ENCODE assay signal across 16 cellular contexts in genomic region chr14:23174266-23174665, GRCh38. TPM values are rescaled to one million over a fixed set of nuclear protein-coding genes. Genes with fewer than 3 reads are reported as not detected.
DNase-seq lines count a peak whose midpoint lies in the region; ATAC-seq, FAIRE-seq and TF ChIP-seq lines count a peak whose summit lies in the region.
"Had no signal": no experiment of that assay in that cellular context is flagged by ENCODE, and none has a peak within 500 bp of the region (broad histone marks: within the 10 kb centered on the region; RNA-seq: fewer than 3 reads in every experiment).

No MANE protein-coding gene starts in this region.

- no peaks in the 10 kb centered on the region for H3K9me3 ChIP-seq in prostate gland
- H3K9me3 ChIP-seq: heart left ventricle, mucosa of descending colon, Peyer's patch, transverse colon had no signal

- no peaks in the 10 kb centered on the region for H3K27me3 Mint-ChIP-seq in WTC11 (ENCODE audit: low read depth)
- H3K27me3 Mint-ChIP-seq in activated naive CD4-positive, alpha-beta T cell treated with anti-CD3 and anti-CD28 coated beads, Interleukin-2, amount 10 ng/mL, durations not matched to agents 7 days and 5 days, result peaks cover 28% of the 10 kb centered on the region

- peak overlapping the region; percentile 22 to 25 for H3K27ac ChIP-seq in prostate gland
- H3K27ac ChIP-seq: Peyer's patch, transverse colon had no signal

- no peaks in the 10 kb centered on the region for H3K36me3 ChIP-seq in prostate gland
- H3K36me3 ChIP-seq: heart left ventricle, Peyer's patch, transverse colon had no signal

- H3K9me3 Mint-ChIP-seq in WTC11, result no peaks in the 10 kb centered on the region
- H3K9me3 Mint-ChIP-seq in activated naive CD4-positive, alpha-beta T cell treated with anti-CD3 and anti-CD28 coated beads, Interleukin-2, amount 10 ng/mL, durations not matched to agents 7 days and 5 days, result no peaks in the 10 kb centered on the region
- H3K9me3 Mint-ChIP-seq: activated naive CD8-positive, alpha-beta T cell treated with anti-CD3 and anti-CD28 coated beads, Interleukin-2, amount 50 U/mL, for 24 hours had no signal

- H3K27me3 ChIP-seq in prostate gland (replicated peaks; ENCODE audit: insufficient read depth), result no peaks in the 10 kb centered on the region
- H3K27me3 ChIP-seq: heart left ventricle, Peyer's patch, transverse colon had no signal

- peaks cover 64% of the 10 kb centered on the region for H3K4me1 Mint-ChIP-seq in WTC11
- peaks cover 16% of the 10 kb centered on the region for H3K4me1 Mint-ChIP-seq in activated naive CD4-positive, alpha-beta T cell treated with anti-CD3 and anti-CD28 coated beads, Interleukin-2, amount 10 ng/mL, durations not matched to agents 7 days and 5 days

- H3K4me3 Mint-ChIP-seq in WTC11, result peak overlapping the region; percentile 12; the same call in 1 of the 2 replicates
- no peak overlapping the region for H3K4me3 Mint-ChIP-seq in activated naive CD4-positive, alpha-beta T cell treated with anti-CD3 and anti-CD28 coated beads, Interleukin-2, amount 10 ng/mL, durations not matched to agents 7 days and 5 days
- H3K4me3 Mint-ChIP-seq: activated naive CD8-positive, alpha-beta T cell treated with anti-CD3 and anti-CD28 coated beads, Interleukin-2, amount 50 U/mL, for 24 hours had no signal

- peaks cover 2% of the 10 kb centered on the region for H3K4me1 ChIP-seq in prostate gland (replicated peaks)

- ATAC-seq in WTC11, result no peak; the same call in 1 of the 2 replicates
- ATAC-seq: activated naive CD8-positive, alpha-beta T cell treated with anti-CD3 and anti-CD28 coated beads, Interleukin-2, amount 50 U/mL, for 24 hours; mucosa of descending colon had no signal

- peak; percentile 75 for DNase-seq in GM03348 (ENCODE audit: low spot score)
- no peak for DNase-seq in WTC11 (ENCODE audit: low spot score)
- peak; percentile 62 for DNase-seq in fibroblast of the aortic adventitia (ENCODE audit: low read depth)
- DNase-seq in prostate gland (ENCODE audit: low spot score), result no peak
- DNase-seq in SK-N-DZ (ENCODE audit: low spot score), result no peak
- DNase-seq in activated naive CD4-positive, alpha-beta T cell treated with anti-CD3 and anti-CD28 coated beads, Interleukin-2, amount 10 ng/mL, durations not matched to agents 7 days and 5 days, result no peak
- no peak for DNase-seq in D721Med (ENCODE audit: insufficient read length, low spot score)
- no peak for DNase-seq in GM10248 (ENCODE audit: extremely low spot score)
- DNase-seq: activated CD4-positive, alpha-beta T cell treated with anti-CD3 and anti-CD28 coated beads, Interleukin-2, amount 50 U/mL, for 4 hours; activated naive CD8-positive, alpha-beta T cell treated with anti-CD3 and anti-CD28 coated beads, Interleukin-2, amount 50 U/mL, for 24 hours; heart left ventricle; mucosa of descending colon; NCI-H1092 treated with DMSO at 0.1 percent for 48 hours; Peyer's patch; stimulated activated CD4-positive, alpha-beta T cell treated with anti-CD3 and anti-CD28 coated beads, Interleukin-2, amount 100 ng/mL, for 24 hours; transverse colon had no signal

- CTCF ChIA-PET in WTC11 (lab: Charles Lee) (interaction anchor here (0.5 to 22.4 kb wide), 5 partner anchors 9 to 274 kb away, joined by 3 to 372 read pairs (median 9); partner anchors contain the start of genes CEBPE and SLC7A8), GM10248 (lab: Yijun Ruan, JAX) (interaction anchor here (0.8 to 2.8 kb wide), 3 partner anchors 13 to 91 kb away, joined by 3 to 8 read pairs (median 3); no protein-coding TSS in a partner anchor)
- CTCF ChIA-PET in activated naive CD4-positive, alpha-beta T cell treated with anti-CD3 and anti-CD28 coated beads, Interleukin-2, amount 10 ng/mL, durations not matched to agents 7 days and 5 days (lab: Charles Lee), result interaction anchor here (5.7 kb wide), 1 partner anchor 53 kb away, joined by 29 read pairs; no protein-coding TSS in a partner anchor

- POLR2A ChIA-PET in WTC11 (lab: Charles Lee), result interaction anchor here (2.3 kb wide), 1 partner anchor 12 kb away, joined by 10 read pairs; no protein-coding TSS in a partner anchor
- POLR2A ChIA-PET in GM10248 (lab: Yijun Ruan, JAX), result no interaction called here

- no peak for TF ChIP-seq CTCF in WTC11 (IDR thresholded peaks at IDR 0.05)
- TF ChIP-seq CTCF in fibroblast of the aortic adventitia (IDR thresholded peaks at IDR 0.05; ENCODE audit: insufficient read depth, low read length), result no peak
- TF ChIP-seq CTCF in prostate gland (IDR thresholded peaks at IDR 0.05), result no peak
- no peak for TF ChIP-seq CTCF in D721Med (IDR thresholded peaks at IDR 0.05; ENCODE audit: insufficient read depth, missing control alignments)
- TF ChIP-seq CTCF in GM10248 (IDR thresholded peaks at IDR 0.05; ENCODE audit: control extremely low read depth, extremely low read depth, low read depth, missing control alignments), result no peak

- peak overlapping the region; percentile 92 for H3K27ac Mint-ChIP-seq in WTC11
- no peak overlapping the region for H3K27ac Mint-ChIP-seq in activated naive CD4-positive, alpha-beta T cell treated with anti-CD3 and anti-CD28 coated beads, Interleukin-2, amount 10 ng/mL, durations not matched to agents 7 days and 5 days
- H3K27ac Mint-ChIP-seq: activated naive CD8-positive, alpha-beta T cell treated with anti-CD3 and anti-CD28 coated beads, Interleukin-2, amount 50 U/mL, for 24 hours had no signal

- FAIRE-seq in D721Med (lab: Jason Lieb, UNC), result no peak

- peaks cover 25% of the 10 kb centered on the region for H3K36me3 Mint-ChIP-seq in WTC11
- H3K36me3 Mint-ChIP-seq in activated naive CD4-positive, alpha-beta T cell treated with anti-CD3 and anti-CD28 coated beads, Interleukin-2, amount 10 ng/mL, durations not matched to agents 7 days and 5 days, result no peaks in the 10 kb centered on the region

- intact Hi-C loops in prostate gland (cut with DNase I), result no loop called here

- H3K4me3 ChIP-seq in fibroblast of the aortic adventitia (ENCODE audit: low read depth, low read length) (no peak overlapping the region), prostate gland (no peak overlapping the region)
- H3K4me3 ChIP-seq: heart left ventricle, mucosa of descending colon, Peyer's patch, transverse colon had no signal

- TF ChIP-seq POLR2A in prostate gland (IDR thresholded peaks at IDR 0.05), result peak; percentile 17

- WGBS in prostate gland, result 27% methylated on average over 2 of the region's 2 CpGs

TF ChIP-seq in WTC11, 78 proteins besides CTCF, POLR2A, EP300 and RAD21:
- no peak for TF ChIP-seq ZNF121 (CRISPR knock-in tag; IDR thresholded peaks at IDR 0.05)
- TF ChIP-seq ZNF423 (CRISPR knock-in tag; IDR thresholded peaks at IDR 0.05), result no peak

RNA-seq across cellular contexts. Expression of gene SLC7A8, which starts 9.2 kb away (rescaled TPM):
- total RNA-seq in WTC11 (2021) (200 to 207 TPM (median 201 TPM) in 3 replicates), fibroblast of the aortic adventitia (ENCODE audit: low replicate concordance) (11.7 and 37.5 TPM in 2 replicates), prostate gland (100 to 1,000 TPM; 119 to 143 TPM)
- 0.63 TPM in 1 of 2 replicates, not detected in the other for polyA plus RNA-seq in SK-N-DZ (2014; cell fraction: cytosol; rRNA removed)
- not detected in 2 replicates for polyA plus RNA-seq in SK-N-DZ (2014; cell fraction: nucleus; rRNA removed)

RNA-seq across cellular contexts. Expression of gene CEBPE, which starts 55.2 kb away (rescaled TPM):
- total RNA-seq in WTC11 (2021) (not detected in 3 replicates), fibroblast of the aortic adventitia (ENCODE audit: low replicate concordance) (not detected in 2 replicates), prostate gland (not detected)
- polyA plus RNA-seq in SK-N-DZ (2014; cell fraction: cytosol; rRNA removed), result not detected in 2 replicates
- not detected in 2 replicates for polyA plus RNA-seq in SK-N-DZ (2014; cell fraction: nucleus; rRNA removed)
- total RNA-seq: mucosa of descending colon, Peyer's patch, transverse colon had no signal
- polyA plus RNA-seq: heart left ventricle had no signal

Comparison
In these comparisons a context has a peak if more than half of its experiments do, and no peak if none do; other contexts are left out.
1. DNase-seq: peak in GM03348 (single experiment) and fibroblast of the aortic adventitia (single experiment); none in WTC11 (single experiment), prostate gland (single experiment), SK-N-DZ (single experiment), activated naive CD4-positive, alpha-beta T cell treated with anti-CD3 and anti-CD28 coated beads, Interleukin-2, amount 10 ng/mL, durations not matched to agents 7 days and 5 days (single experiment), D721Med (single experiment) and GM10248 (single experiment).